ENCODE assay signal across 8 cellular contexts in genomic region chr17:4554997-4555799, GRCh38. TPM values are rescaled to one million over a fixed set of nuclear protein-coding genes. Genes with fewer than 3 reads are reported as not detected.
DNase-seq lines count a peak whose midpoint lies in the region; ATAC-seq and TF ChIP-seq lines count a peak whose summit lies in the region.

MYBBP1A (minus strand) TSS chr17:4555384; CDS start chr17:4555324, 60 bp downstream.

- no peaks in the 10 kb centered on the region for H3K27me3 Mint-ChIP-seq in activated T-helper 2 cell treated with anti-CD3 and anti-CD28 coated beads, Interferon-gamma antibody, Interleukin-2, Interleukin-4, amounts not matched to agents 10 μg/mL and 5 μg/mL and 100 μg/mL, durations not matched to agents 14 hours and 24 hours and 36 hours (ENCODE audit: low read depth)
- H3K27me3 Mint-ChIP-seq in natural killer cell (ENCODE audit: low read depth in 2 of 2) = no peaks in the 10 kb centered on the region

- peak within 1 kb of the TSS; percentile 84 for H3K4me3 Mint-ChIP-seq in activated T-helper 2 cell treated with anti-CD3 and anti-CD28 coated beads, Interferon-gamma antibody, Interleukin-2, Interleukin-4, amounts not matched to agents 10 μg/mL and 5 μg/mL and 100 μg/mL, durations not matched to agents 14 hours and 24 hours and 36 hours (ENCODE audit: low read depth)
- H3K4me3 Mint-ChIP-seq in natural killer cell = peak within 1 kb of the TSS; percentile 96

- H3K4me3 ChIP-seq in RWPE2 (ENCODE audit: severe bottlenecking) = peak within 1 kb of the TSS; percentile 68

- peak within 1 kb of the TSS; percentile 26 for H3K27ac ChIP-seq in RWPE2 (ENCODE audit: poor library complexity, severe bottlenecking)

- no peaks in the 10 kb centered on the region for H3K9me3 Mint-ChIP-seq in activated T-helper 2 cell treated with anti-CD3 and anti-CD28 coated beads, Interferon-gamma antibody, Interleukin-2, Interleukin-4, amounts not matched to agents 10 μg/mL and 5 μg/mL and 100 μg/mL, durations not matched to agents 14 hours and 24 hours and 36 hours
- no peaks in the 10 kb centered on the region for H3K9me3 Mint-ChIP-seq in natural killer cell

- peaks cover 41% of the 10 kb centered on the region for H3K36me3 ChIP-seq in RWPE2 (ENCODE audit: low read depth)

- H3K4me1 Mint-ChIP-seq in activated T-helper 2 cell treated with anti-CD3 and anti-CD28 coated beads, Interferon-gamma antibody, Interleukin-2, Interleukin-4, amounts not matched to agents 10 μg/mL and 5 μg/mL and 100 μg/mL, durations not matched to agents 14 hours and 24 hours and 36 hours (ENCODE audit: low read depth) = peaks cover 14% of the 10 kb centered on the region
- H3K4me1 Mint-ChIP-seq in natural killer cell = peaks cover 14 to 29% of the 10 kb centered on the region in 2 donors

- H3K36me3 Mint-ChIP-seq in activated T-helper 2 cell treated with anti-CD3 and anti-CD28 coated beads, Interferon-gamma antibody, Interleukin-2, Interleukin-4, amounts not matched to agents 10 μg/mL and 5 μg/mL and 100 μg/mL, durations not matched to agents 14 hours and 24 hours and 36 hours (ENCODE audit: low read depth) = peaks cover 42% of the 10 kb centered on the region
- H3K36me3 Mint-ChIP-seq in natural killer cell = no peaks in the 10 kb centered on the region

- intact Hi-C loops in activated T-helper 2 cell treated with anti-CD3 and anti-CD28 coated beads, Interferon-gamma antibody, Interleukin-2, Interleukin-4, amounts not matched to agents 10 μg/mL and 5 μg/mL and 100 μg/mL, durations not matched to agents 14 hours and 24 hours and 36 hours (cut with micrococcal nuclease) = loop anchor here (1.0 kb wide), 1 partner anchor 8 kb away; no protein-coding TSS in a partner anchor
- intact Hi-C loops in natural killer cell (cut with micrococcal nuclease) = loop anchor here (1.0 kb wide), 1 partner anchor 10 kb away; no protein-coding TSS in a partner anchor

- peak; percentile 96 for DNase-seq in EL
- DNase-seq in GOT3 (lab: John Stamatoyannopoulos, UW) = peak; percentile 80
- DNase-seq in LoVo (ENCODE audit: low spot score) = peak; percentile 98
- DNase-seq in RWPE2 (ENCODE audit: low spot score) = peak; percentile 94
- DNase-seq in activated T-helper 2 cell treated with anti-CD3 and anti-CD28 coated beads, Interferon-gamma antibody, Interleukin-2, Interleukin-4, amounts not matched to agents 10 μg/mL and 5 μg/mL and 100 μg/mL, durations not matched to agents 14 hours and 24 hours and 36 hours (ENCODE audit: low spot score) = peak; percentile 96
- peak; percentile 93 for DNase-seq in fibroblast of peridontal ligament (ENCODE audit: extremely low read depth)
- DNase-seq in natural killer cell = peak; percentile 96
- peak; percentile 95 for DNase-seq in stimulated activated naive CD4-positive, alpha-beta T cell treated with Interleukin-2 at 50 U/mL for 16 hours (lab: John Stamatoyannopoulos, UW)

- peak; percentile 89 for ATAC-seq in RWPE2 (ENCODE audit: low read depth)
- ATAC-seq in natural killer cell = peak; percentile 95 to 97 (median 97)

- H3K27ac Mint-ChIP-seq in activated T-helper 2 cell treated with anti-CD3 and anti-CD28 coated beads, Interferon-gamma antibody, Interleukin-2, Interleukin-4, amounts not matched to agents 10 μg/mL and 5 μg/mL and 100 μg/mL, durations not matched to agents 14 hours and 24 hours and 36 hours = peak within 1 kb of the TSS; percentile 91
- peak within 1 kb of the TSS; percentile 97 for H3K27ac Mint-ChIP-seq in natural killer cell

- TF ChIP-seq CTCF in RWPE2 (IDR thresholded peaks at IDR 0.05; ENCODE audit: poor library complexity, severe bottlenecking) (peak; percentile 5), natural killer cell (IDR thresholded peaks at IDR 0.05) (no peak)

- H3K27me3 ChIP-seq in RWPE2 (ENCODE audit: insufficient read depth, poor library complexity, severe bottlenecking) = no peaks in the 10 kb centered on the region

- no peaks in the 10 kb centered on the region for H3K9me3 ChIP-seq in RWPE2 (ENCODE audit: severe bottlenecking)

- peaks cover 2% of the 10 kb centered on the region for H3K4me1 ChIP-seq in RWPE2 (ENCODE audit: insufficient read depth, poor library complexity, severe bottlenecking)

RNA-seq across cellular contexts. Expression of gene MYBBP1A, which starts in this region (rescaled TPM):
- total RNA-seq in activated T-helper 2 cell treated with anti-CD3 and anti-CD28 coated beads, Interferon-gamma antibody, Interleukin-2, Interleukin-4, amounts not matched to agents 10 μg/mL and 5 μg/mL and 100 μg/mL, durations not matched to agents 14 hours and 24 hours and 36 hours = 136 and 137 TPM in 2 replicates
- total RNA-seq in natural killer cell = 10 to 100 TPM; 50.5 to 58.1 (median 52.7) TPM

Comparison
In these comparisons a context has a peak if more than half of its experiments do, and no peak if none do; other contexts are left out.
1. Peak in every context shown above with its lines: DNase-seq, ATAC-seq, H3K4me3 ChIP-seq and H3K27ac ChIP-seq.